24 cellular contexts compared by ENCODE assay signal in genomic region chr6:76840025-76840745, GRCh38.
"Had no signal": no experiment of that assay in that cellular context is flagged by ENCODE, and none has a peak within 500 bp of the region (broad histone marks: within the 10 kb centered on the region; RNA-seq: fewer than 3 reads in every experiment).

No MANE protein-coding gene starts in this region.

- H3K27ac ChIP-seq: left ventricle myocardium inferior, ovary, prostate gland, skin epidermis, spleen, suprapubic skin, thoracic aorta, tibial artery, uterus had no signal

- H3K4me1 ChIP-seq: left ventricle myocardium inferior, prostate gland, spleen, suprapubic skin, uterus had no signal

- DNase-seq: hypothalamus; islet precursor cell; left ventricle myocardium inferior; mesendoderm; naive B cell; natural killer cell; nephron progenitor cell; ovary; posterior cingulate gyrus; retina; right cardiac atrium; spleen; stimulated activated CD4-positive, alpha-beta T cell treated with anti-CD3 and anti-CD28 coated beads, Interleukin-4, amount 100 ng/mL, for 24 hours; stimulated activated naive CD4-positive, alpha-beta T cell; tibial artery; trophoblast cell; uterus had no signal

- H3K27me3 ChIP-seq: ovary, spleen, suprapubic skin, tibial artery, uterus had no signal

- H3K9me3 ChIP-seq: ovary, prostate gland, thoracic aorta, tibial artery, uterus had no signal

- H3K4me3 ChIP-seq: left ventricle myocardium inferior, lung, ovary, prostate gland, skin epidermis, spleen, suprapubic skin, thoracic aorta, tibial artery, uterus had no signal

- H3K36me3 ChIP-seq: left ventricle myocardium inferior, ovary, prostate gland, spleen, suprapubic skin, thoracic aorta, tibial artery, uterus had no signal

- ATAC-seq: natural killer cell; right cardiac atrium; sciatic nerve; stimulated activated effector memory CD8-positive, alpha-beta T cell treated with anti-CD3 and anti-CD28 coated beads, Interleukin-12 subunit alpha, Interleukin-12 subunit beta, amount 100 ng/mL, for 72 hours had no signal
